ENCODE assay signal across 2 cellular contexts in genomic region chr7:30678805-30679204, GRCh38.
TF ChIP-seq lines count a peak whose summit lies in the region.

No MANE protein-coding gene starts in this region.

TF ChIP-seq in GM23338, 12 proteins besides CTCF, POLR2A, EP300 and RAD21 (continued from another document):
- TF ChIP-seq NANOG (IDR thresholded peaks at IDR 0.05; ENCODE audit: borderline replicate concordance) (no peak), STAT1 (IDR thresholded peaks at IDR 0.05; ENCODE audit: unreplicated experiment) (no peak), REST (IDR thresholded peaks at IDR 0.05; ENCODE audit: unreplicated experiment) (no peak), ZNF462 (CRISPR knock-in tag; IDR thresholded peaks at IDR 0.05) (no peak), ZNF114 (CRISPR knock-in tag; IDR thresholded peaks at IDR 0.05) (no peak)

TF ChIP-seq in H1, 55 proteins besides CTCF, POLR2A, EP300 and RAD21 (continued from another document):
- no peak for TF ChIP-seq EGR1 (IDR thresholded peaks at IDR 0.05; ENCODE audit: borderline replicate concordance, low read depth, low read length)
- no peak for TF ChIP-seq GTF2F1 (IDR thresholded peaks at IDR 0.05; ENCODE audit: borderline replicate concordance, low read depth, low read length)
- TF ChIP-seq SP1 (IDR thresholded peaks at IDR 0.05; ENCODE audit: low read depth, low read length), result no peak
- no peak for TF ChIP-seq ATF2 (IDR thresholded peaks at IDR 0.05; ENCODE audit: low read length)
